ENCODE assay signal across 18 cellular contexts in the genomic region with DNA sequence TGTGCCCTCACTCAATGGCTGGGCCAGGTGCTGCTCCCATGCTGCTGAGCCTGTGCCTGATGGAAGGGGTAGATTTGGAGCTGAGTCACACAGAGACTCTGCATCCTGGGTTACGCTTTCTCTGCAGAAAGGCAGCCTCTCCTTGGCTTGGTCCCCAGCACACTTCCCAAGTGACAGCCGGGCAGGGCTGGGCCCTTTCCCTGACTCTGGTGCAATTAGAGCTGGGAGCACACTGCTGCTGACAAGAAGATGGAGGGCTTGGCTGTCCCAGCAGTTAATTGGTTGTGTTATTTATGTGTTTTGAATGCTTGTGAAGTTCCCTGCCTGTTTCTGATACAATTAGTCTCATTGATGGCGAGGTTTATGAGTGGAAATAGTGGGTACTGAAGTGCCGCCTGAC.
DNase-seq lines count a peak whose midpoint lies in the region; ATAC-seq and TF ChIP-seq lines count a peak whose summit lies in the region.
"Had no signal": no experiment of that assay in that cellular context is flagged by ENCODE, and none has a peak within 500 bp of the region (broad histone marks: within the 10 kb centered on the region; RNA-seq: fewer than 3 reads in every experiment).

No MANE protein-coding gene starts in this region.

- H3K36me3 ChIP-seq in endodermal cell (ENCODE audit: control insufficient read depth, insufficient read depth, low read length) = no peaks in the 10 kb centered on the region

- H3K4me1 ChIP-seq in endodermal cell (ENCODE audit: control insufficient read depth, insufficient read depth, low read length) = no peaks in the 10 kb centered on the region
- H3K4me1 ChIP-seq: A549 had no signal

- no peak for ATAC-seq in HG02798 (IDR thresholded peaks at IDR 0.05; ENCODE audit: poor library complexity, unreplicated experiment)
- ATAC-seq: A549, GM23338 had no signal

- no peaks in the 10 kb centered on the region for H3K27me3 ChIP-seq in endodermal cell (ENCODE audit: control insufficient read depth, insufficient read depth, low read length, poor library complexity, severe bottlenecking)

- no peaks in the 10 kb centered on the region for H3K36me3 Mint-ChIP-seq in nephron progenitor cell (ENCODE audit: low read depth)
- no peaks in the 10 kb centered on the region for H3K36me3 Mint-ChIP-seq in activated naive CD4-positive, alpha-beta T cell treated with anti-CD3 and anti-CD28 coated beads, Interleukin-2, amount 10 ng/mL, durations not matched to agents 7 days and 5 days
- no peaks in the 10 kb centered on the region for H3K36me3 Mint-ChIP-seq in endodermal cell (ENCODE audit: low read depth)
- H3K36me3 Mint-ChIP-seq: CD4-positive, CD25-positive, alpha-beta regulatory T cell had no signal

- no peak overlapping the region for H3K9ac ChIP-seq in endodermal cell (ENCODE audit: extremely low read depth, low read length, poor library complexity, severe bottlenecking)

- H3K27ac ChIP-seq in endodermal cell (ENCODE audit: low read depth, low read length) = no peak overlapping the region
- H3K27ac ChIP-seq: A549, PC-9, SK-N-MC had no signal

- H3K9me3 ChIP-seq in endodermal cell (ENCODE audit: control insufficient read depth, low read length) = no peaks in the 10 kb centered on the region
- H3K9me3 ChIP-seq: A549 had no signal

- H3K27ac Mint-ChIP-seq in nephron progenitor cell = no peak overlapping the region
- H3K27ac Mint-ChIP-seq in activated naive CD4-positive, alpha-beta T cell treated with anti-CD3 and anti-CD28 coated beads, Interleukin-2, amount 10 ng/mL, durations not matched to agents 7 days and 5 days = no peak overlapping the region
- no peak overlapping the region for H3K27ac Mint-ChIP-seq in endodermal cell
- H3K27ac Mint-ChIP-seq: CD4-positive, CD25-positive, alpha-beta regulatory T cell; GM23338 had no signal

- no peaks in the 10 kb centered on the region for H3K9me3 Mint-ChIP-seq in nephron progenitor cell
- H3K9me3 Mint-ChIP-seq in activated naive CD4-positive, alpha-beta T cell treated with anti-CD3 and anti-CD28 coated beads, Interleukin-2, amount 10 ng/mL, durations not matched to agents 7 days and 5 days = peaks cover 2% of the 10 kb centered on the region
- H3K9me3 Mint-ChIP-seq in endodermal cell = no peaks in the 10 kb centered on the region

- TF ChIP-seq CTCF in nephron progenitor cell (IDR thresholded peaks at IDR 0.05) = no peak
- no peak for TF ChIP-seq CTCF in endodermal cell (conservative IDR thresholded peaks at IDR 0.05)

- peak; percentile 12 for DNase-seq in activated CD8-positive, alpha-beta memory T cell treated with anti-CD3 and anti-CD28 coated beads, Interleukin-2, amount 50 U/mL, for 48 hours
- DNase-seq in activated CD8-positive, alpha-beta memory T cell treated with anti-CD3 and anti-CD28 coated beads for 24 hours = no peak
- peak; percentile 34 for DNase-seq in ecto neural progenitor cell (ENCODE audit: low spot score)
- peak; percentile 54 for DNase-seq in nephron progenitor cell
- DNase-seq in activated naive CD4-positive, alpha-beta T cell treated with anti-CD3 and anti-CD28 coated beads, Interleukin-2, amount 10 ng/mL, durations not matched to agents 7 days and 5 days = no peak
- DNase-seq in dermis blood vessel endothelial cell = no peak
- no peak for DNase-seq in endodermal cell
- DNase-seq: CD4-positive, CD25-positive, alpha-beta regulatory T cell; DND-41; GF-D8; NCI-H187 treated with DMSO at 0.1 percent for 48 hours; NCI-H2227 treated with DMSO at 0.1 percent for 48 hours; NCI-H524 treated with DMSO at 0.1 percent for 48 hours; PC-9 had no signal

- no peak overlapping the region for H3K4me3 ChIP-seq in endodermal cell (ENCODE audit: low read length)
- H3K4me3 ChIP-seq: A549, GM23338, PC-9, SK-N-MC had no signal

- whole genome bisulfite sequencing in endodermal cell (ENCODE audit: insufficient coverage in 1 of 2, insufficient read length in 1 of 2), 2 experiments = 88 to 89% methylated on average over 1 to 4 of the region's 4 CpGs

- peaks cover 26% of the 10 kb centered on the region for H3K27me3 Mint-ChIP-seq in nephron progenitor cell (ENCODE audit: low read depth, poor library complexity)
- H3K27me3 Mint-ChIP-seq in activated naive CD4-positive, alpha-beta T cell treated with anti-CD3 and anti-CD28 coated beads, Interleukin-2, amount 10 ng/mL, durations not matched to agents 7 days and 5 days = no peaks in the 10 kb centered on the region
- H3K27me3 Mint-ChIP-seq in endodermal cell (ENCODE audit: insufficient read depth) = no peaks in the 10 kb centered on the region
- H3K27me3 Mint-ChIP-seq: CD4-positive, CD25-positive, alpha-beta regulatory T cell had no signal

- H3K4me1 Mint-ChIP-seq in nephron progenitor cell (peaks cover 31% of the 10 kb centered on the region), endodermal cell (no peaks in the 10 kb centered on the region)
- no peaks in the 10 kb centered on the region for H3K4me1 Mint-ChIP-seq in activated naive CD4-positive, alpha-beta T cell treated with anti-CD3 and anti-CD28 coated beads, Interleukin-2, amount 10 ng/mL, durations not matched to agents 7 days and 5 days
- H3K4me1 Mint-ChIP-seq: CD4-positive, CD25-positive, alpha-beta regulatory T cell; GM23338 had no signal

- H3K4me3 Mint-ChIP-seq in nephron progenitor cell = peak overlapping the region; percentile 1
- no peak overlapping the region for H3K4me3 Mint-ChIP-seq in activated naive CD4-positive, alpha-beta T cell treated with anti-CD3 and anti-CD28 coated beads, Interleukin-2, amount 10 ng/mL, durations not matched to agents 7 days and 5 days
- H3K4me3 Mint-ChIP-seq in endodermal cell = no peak overlapping the region
- H3K4me3 Mint-ChIP-seq: CD4-positive, CD25-positive, alpha-beta regulatory T cell; GM23338 had no signal

- CTCF ChIA-PET in activated naive CD4-positive, alpha-beta T cell treated with anti-CD3 and anti-CD28 coated beads, Interleukin-2, amount 10 ng/mL, durations not matched to agents 7 days and 5 days (lab: Charles Lee) = no interaction called here

Comparison
In these comparisons a context has a peak if more than half of its experiments do, and no peak if none do; other contexts are left out.
1. DNase-seq: peak in activated CD8-positive, alpha-beta memory T cell treated with anti-CD3 and anti-CD28 coated beads, Interleukin-2, amount 50 U/mL, for 48 hours (single experiment), ecto neural progenitor cell (single experiment) and nephron progenitor cell (single experiment); none in activated CD8-positive, alpha-beta memory T cell treated with anti-CD3 and anti-CD28 coated beads for 24 hours (single experiment), activated naive CD4-positive, alpha-beta T cell treated with anti-CD3 and anti-CD28 coated beads, Interleukin-2, amount 10 ng/mL, durations not matched to agents 7 days and 5 days (single experiment), dermis blood vessel endothelial cell (single experiment) and endodermal cell (single experiment).